In genomic region chr11:59669611-59670009, GRCh38 we compare ENCODE assay signal across 8 cellular contexts. TPM values are rescaled to one million over a fixed set of nuclear protein-coding genes. Genes with fewer than 3 reads are reported as not detected.
DNase-seq lines count a peak whose midpoint lies in the region; ATAC-seq, FAIRE-seq and TF ChIP-seq lines count a peak whose summit lies in the region.

No MANE protein-coding gene starts in this region.

- H3K79me2 ChIP-seq in OCI-LY7 (ENCODE audit: insufficient read depth, low read depth, low read length), result peaks cover 24% of the 10 kb centered on the region
- H3K79me2 ChIP-seq in H1 (ENCODE audit: control insufficient read depth in 1 of 2, insufficient read depth in 2 of 2, low read length in 2 of 2), result peaks cover 0 to 14% of the 10 kb centered on the region in 2 experiments; a peak in 2 of 4 replicates

- peak overlapping the region; percentile 96 for H2AFZ ChIP-seq in OCI-LY7 (ENCODE audit: low read length)
- peak overlapping the region; percentile 65; the same call in 1 of the 2 replicates for H2AFZ ChIP-seq in H1 (ENCODE audit: low read length)

- peak overlapping the region; percentile 66 to 89 (median 86) for H3K9ac ChIP-seq in H1 (replicated peaks in 1 of 4; ENCODE audit: extremely low read depth in 1 of 4, low read depth in 3 of 4, low read length in 3 of 4)

- BruUV-seq in OCI-LY7 (replicated peaks; lab: Mats Ljungman, UMichigan), result TSS peak; percentile 97

- 0 out of 3 replicates have a peak, but pooled peaks of 1 of the 2 experiments have one; percentile 1 for TF ChIP-seq EP300 in H1 (IDR thresholded peaks at IDR 0.05; ENCODE audit: borderline replicate concordance in 1 of 2, low read depth in 2 of 2, low read length in 2 of 2)

- H4K5ac ChIP-seq in H1 (ENCODE audit: insufficient read length, low read depth, low read length), result peak overlapping the region; percentile 70

- H3K9me2 ChIP-seq in OCI-LY7 (ENCODE audit: insufficient read depth, low read length), result no peaks in the 10 kb centered on the region

- H3K18ac ChIP-seq in H1 (ENCODE audit: extremely low read depth, low read length), result no peak overlapping the region

- H3K4ac ChIP-seq in H1 (replicated peaks; ENCODE audit: insufficient read length, low read depth, low read length), result no peak overlapping the region

- no peak for FAIRE-seq in H1 (lab: Jason Lieb, UNC)

- peaks cover 3% of the 10 kb centered on the region for H3K23me2 ChIP-seq in H1 (ENCODE audit: low read depth, low read length)

- no peaks in the 10 kb centered on the region for H3K27me3 ChIP-seq in H1 (replicated peaks in 1 of 4; ENCODE audit: control insufficient read depth in 3 of 4, extremely low read depth in 1 of 4, insufficient read depth in 3 of 4, low read length in 3 of 4)

- H3K4me3 ChIP-seq in OCI-LY7 (ENCODE audit: low read depth, low read length, poor library complexity, severe bottlenecking) (peak overlapping the region; percentile 99), H1 (ENCODE audit: extremely low read depth in 1 of 4, insufficient read depth in 2 of 4, low read depth in 3 of 4, low read length in 4 of 4) (peak overlapping the region; percentile 72 to 83 (median 79))

- CTCF ChIA-PET in activated naive CD4-positive, alpha-beta T cell treated with anti-CD3 and anti-CD28 coated beads, Interleukin-2, amount 10 ng/mL, durations not matched to agents 7 days and 5 days (lab: Charles Lee), result interaction anchor here (0.7 to 1.4 kb wide), 5 partner anchors 10 to 132 kb away, joined by 3 to 4 read pairs (median 4); partner anchors contain the start of gene STX3
- CTCF ChIA-PET in OCI-LY7 (lab: Charles Lee; ENCODE audit: unreplicated experiment) (no interaction called here), H1 (lab: Charles Lee; ENCODE audit: partially characterized antibody) (interaction anchor here (1.9 to 2.6 kb wide), 2 partner anchors 11 to 41 kb away, joined by 4 to 8 read pairs; no protein-coding TSS in a partner anchor)

- no peaks in the 10 kb centered on the region for H3K9me3 Mint-ChIP-seq in activated naive CD4-positive, alpha-beta T cell treated with anti-CD3 and anti-CD28 coated beads, Interleukin-2, amount 10 ng/mL, durations not matched to agents 7 days and 5 days
- H3K9me3 Mint-ChIP-seq in type B pancreatic cell, result no peaks in the 10 kb centered on the region

- WGBS in H1 (ENCODE audit: extremely low coverage in 1 of 2, insufficient coverage in 1 of 2, insufficient read length in 1 of 2, insufficient replicate concordance in 2 of 2, low coverage in 1 of 2, low lambda C conversion rate in 2 of 2, missing lambda C conversion rate in 1 of 2), 2 experiments, result 7% methylated on average over 22 of the region's 22 CpGs; no CpG with 5 or more reads in 1 of the 2 experiments

- peaks cover 23% of the 10 kb centered on the region for H3K36me3 Mint-ChIP-seq in activated naive CD4-positive, alpha-beta T cell treated with anti-CD3 and anti-CD28 coated beads, Interleukin-2, amount 10 ng/mL, durations not matched to agents 7 days and 5 days
- peaks cover 14% of the 10 kb centered on the region for H3K36me3 Mint-ChIP-seq in type B pancreatic cell

- TF ChIP-seq POLR2A in H1 (IDR thresholded peaks at IDR 0.05; ENCODE audit: control extremely low read depth in 1 of 2, low read depth in 2 of 2, low read length in 2 of 2), result peak; percentile 33 to 54; a peak in 2 of 3 replicates

- H3K4me2 ChIP-seq in OCI-LY7 (ENCODE audit: low read length), result peak overlapping the region; percentile 75
- peak overlapping the region; percentile 68 to 70 for H3K4me2 ChIP-seq in H1 (ENCODE audit: insufficient read depth in 1 of 2, low read depth in 2 of 2, low read length in 2 of 2)

- H3K79me1 ChIP-seq in H1 (ENCODE audit: low read depth, low read length), result no peaks in the 10 kb centered on the region

- POLR2A ChIA-PET in OCI-LY7 (lab: Charles Lee), result interaction anchor here (0.6 to 2.8 kb wide), 21 partner anchors 7 to 1282 kb away, joined by 3 to 14 read pairs (median 3); partner anchors contain the start of genes MS4A1, OSBP and SLC15A3
- POLR2A ChIA-PET in H1 (lab: Charles Lee; ENCODE audit: partially characterized antibody), result interaction anchor here (0.6 to 3.7 kb wide), 16 partner anchors 10 to 140 kb away, joined by 3 to 16 read pairs (median 4); partner anchors contain the start of genes MRPL16, OSBP and STX3

- no peak for TF ChIP-seq RAD21 in H1 (IDR thresholded peaks at IDR 0.05 in 1 of 2, conservative IDR thresholded peaks at IDR 0.05 in 1 of 2; ENCODE audit: low read depth in 2 of 2, low read length in 2 of 2)

- TF ChIP-seq CTCF in OCI-LY7 (conservative IDR thresholded peaks at IDR 0.05; ENCODE audit: low read length), result no peak
- TF ChIP-seq CTCF in H1 (IDR thresholded peaks at IDR 0.05; ENCODE audit: control extremely low read depth in 1 of 3, insufficient read depth in 1 of 3, low read depth in 1 of 3, low read length in 3 of 3), result no peak
- peak; percentile 40 for TF ChIP-seq CTCF in type B pancreatic cell (conservative IDR thresholded peaks at IDR 0.05)

- intact Hi-C loops in OCI-LY7 (cut with micrococcal nuclease; ENCODE audit: unreplicated experiment), result loop anchor here (2.0 to 5.0 kb wide), 5 partner anchors 53 to 397 kb away; partner anchors contain the start of gene MRPL16

- H3K4me1 ChIP-seq in OCI-LY7 (ENCODE audit: insufficient read depth, low read length, poor library complexity, severe bottlenecking) (peaks cover 19% of the 10 kb centered on the region), H1 (replicated peaks in 1 of 4; ENCODE audit: control insufficient read depth in 3 of 4, insufficient read depth in 4 of 4, low read length in 3 of 4) (peaks cover 0 to 8% (median 3%) of the 10 kb centered on the region in 4 experiments; a peak in 2 of 7 replicates)

- peak overlapping the region; percentile 88 for H2BK5ac ChIP-seq in H1 (ENCODE audit: low read depth, low read length)

- H3K27ac ChIP-seq in OCI-LY7 (ENCODE audit: low read depth, low read length, poor library complexity, severe bottlenecking), result peak overlapping the region; percentile 45
- H3K27ac ChIP-seq in H1 (ENCODE audit: low read depth, low read length), result peak overlapping the region; percentile 88; the same call in 1 of the 2 replicates

- no peak overlapping the region for H2BK20ac ChIP-seq in H1 (ENCODE audit: low read length)

- H4K20me1 ChIP-seq in OCI-LY7 (ENCODE audit: insufficient read depth, low read length), result peaks cover 9% of the 10 kb centered on the region; the same call in 1 of the 2 replicates
- H4K20me1 ChIP-seq in H1 (replicated peaks in 1 of 2; ENCODE audit: control insufficient read depth in 1 of 2, insufficient read depth in 2 of 2, low read length in 2 of 2), result peaks cover 1 to 3% of the 10 kb centered on the region in 2 experiments

- H2BK12ac ChIP-seq in H1 (ENCODE audit: low read depth, low read length), result peak overlapping the region; percentile 29; the same call in 1 of the 2 replicates

- ATAC-seq in GM21529 (IDR thresholded peaks at IDR 0.05; ENCODE audit: unreplicated experiment), result no peak

- H3K4me3 Mint-ChIP-seq in activated naive CD4-positive, alpha-beta T cell treated with anti-CD3 and anti-CD28 coated beads, Interleukin-2, amount 10 ng/mL, durations not matched to agents 7 days and 5 days, result peak overlapping the region; percentile 94
- H3K4me3 Mint-ChIP-seq in type B pancreatic cell, result peak overlapping the region; percentile 98

- peak overlapping the region; percentile 13 for H3K56ac ChIP-seq in H1 (replicated peaks; ENCODE audit: insufficient read length, low read depth, low read length)

- H3K36me3 ChIP-seq in OCI-LY7 (ENCODE audit: insufficient read depth, low read length) (peaks cover 26% of the 10 kb centered on the region), H1 (ENCODE audit: control insufficient read depth in 2 of 4, insufficient read depth in 4 of 4, low read length in 3 of 4) (peaks cover 3 to 21% (median 11%) of the 10 kb centered on the region in 4 experiments; a peak in 6 of 8 replicates)

- H3K4me1 Mint-ChIP-seq in activated naive CD4-positive, alpha-beta T cell treated with anti-CD3 and anti-CD28 coated beads, Interleukin-2, amount 10 ng/mL, durations not matched to agents 7 days and 5 days, result peaks cover 41% of the 10 kb centered on the region
- H3K4me1 Mint-ChIP-seq in type B pancreatic cell (ENCODE audit: unreplicated experiment), result peaks cover 26% of the 10 kb centered on the region

- H3K27me3 Mint-ChIP-seq in activated naive CD4-positive, alpha-beta T cell treated with anti-CD3 and anti-CD28 coated beads, Interleukin-2, amount 10 ng/mL, durations not matched to agents 7 days and 5 days, result no peaks in the 10 kb centered on the region
- no peaks in the 10 kb centered on the region for H3K27me3 Mint-ChIP-seq in type B pancreatic cell

- H2BK15ac ChIP-seq in H1 (ENCODE audit: low read length), result 0 out of 2 replicates have a peak overlapping the region, but pooled peaks have one; percentile 35

- H2BK120ac ChIP-seq in H1 (replicated peaks; ENCODE audit: low read depth, low read length), result no peak overlapping the region

- no peaks in the 10 kb centered on the region for H3K9me3 ChIP-seq in OCI-LY7 (ENCODE audit: low read length)
- no peaks in the 10 kb centered on the region for H3K9me3 ChIP-seq in H1 (ENCODE audit: insufficient read depth in 2 of 2, low read depth in 1 of 2, low read length in 1 of 2)

- H3K14ac ChIP-seq in H1 (ENCODE audit: insufficient read length), result no peak overlapping the region

- peak overlapping the region; percentile 87; the same call in 1 of the 2 replicates for H4K8ac ChIP-seq in H1 (ENCODE audit: extremely low read depth, insufficient read depth, low read length)

- H2AK5ac ChIP-seq in H1 (ENCODE audit: low read depth, low read length), result no peak overlapping the region

- H3K23ac ChIP-seq in H1 (ENCODE audit: insufficient read length), result no peak overlapping the region

- peak overlapping the region; percentile 100 for H3K27ac Mint-ChIP-seq in activated naive CD4-positive, alpha-beta T cell treated with anti-CD3 and anti-CD28 coated beads, Interleukin-2, amount 10 ng/mL, durations not matched to agents 7 days and 5 days
- H3K27ac Mint-ChIP-seq in type B pancreatic cell, result peak overlapping the region; percentile 100

- DNase-seq in activated naive CD4-positive, alpha-beta T cell treated with anti-CD3 and anti-CD28 coated beads, Interleukin-2, amount 10 ng/mL, durations not matched to agents 7 days and 5 days, result no peak
- DNase-seq in activated naive CD4-positive, alpha-beta T cell treated with anti-CD3 and anti-CD28 coated beads, Interleukin-2, amount 50 U/mL, for 16 hours, result no peak
- no peak for DNase-seq in OCI-LY7 (ENCODE audit: low spot score)
- DNase-seq in H1 (ENCODE audit: low read depth in 1 of 2, low spot score in 2 of 2), result peak in 1 of 2 experiments; percentile 63
- peak; percentile 70 for DNase-seq in midbrain (lab: John Stamatoyannopoulos, UW)
- no peak for DNase-seq in type B pancreatic cell (ENCODE audit: extremely low spot score, unreplicated experiment)
- no peak for DNase-seq in ecto neural progenitor cell (ENCODE audit: low spot score)

- H4K91ac ChIP-seq in H1 (replicated peaks; ENCODE audit: insufficient read length, low read length), result peak overlapping the region; percentile 38

RNA-seq across cellular contexts. Expression of gene PATL1, which starts 0.8 kb away (rescaled TPM):
- total RNA-seq in OCI-LY7 (2014; rRNA removed; shearing (Covaris generic)), result 14.7 and 15.2 TPM in 2 replicates
- total RNA-seq in OCI-LY7 (2022), result 46.3 TPM in 2 replicates
- 33.4 and 33.9 TPM in 2 replicates for total RNA-seq in H1 (2021; fragmentation: NEBNext Ultra II Directional; extraction: Animal tissue kit (Norgen Biotek cat#: 25700))
- 23.1 and 30.4 TPM in 2 replicates for polyA plus RNA-seq in H1 (2011; rRNA removed)
- polyA plus RNA-seq in H1 (2011; cell fraction: cytosol; rRNA removed), result 21.1 TPM
- 16.3 TPM for polyA plus RNA-seq in H1 (2011; cell fraction: nucleus; rRNA removed)
- polyA plus RNA-seq in H1 (2012, experiment 1 of 2), result 18.6 to 26.8 TPM (median 22.5 TPM) in 4 replicates
- 7.8 TPM for polyA plus RNA-seq in H1 (2012, experiment 2 of 2)
- 21.3 TPM for polyA plus RNA-seq in H1 (2013, experiment 1 of 2)
- 22.3 TPM for polyA plus RNA-seq in H1 (2013, experiment 2 of 2)
- 19.8 and 20.7 TPM in 2 replicates for polyA minus RNA-seq in H1 (2011; rRNA and poly(A)+ RNA removed)
- 12.7 TPM for polyA minus RNA-seq in H1 (2011; cell fraction: cytosol; rRNA and poly(A)+ RNA removed)
- 14.3 TPM for polyA minus RNA-seq in H1 (2011; cell fraction: nucleus; rRNA and poly(A)+ RNA removed)
- 35.0 and 37.4 TPM in 2 replicates for total RNA-seq in type B pancreatic cell (ENCODE audit: low replicate concordance)

RNA-seq across cellular contexts. Expression of gene OR10V1, which starts 44.0 kb away (rescaled TPM):
- not detected in 2 replicates for total RNA-seq in OCI-LY7 (2014; rRNA removed; shearing (Covaris generic))
- total RNA-seq in OCI-LY7 (2022), result not detected in 2 replicates
- not detected in 2 replicates for total RNA-seq in H1 (2021; fragmentation: NEBNext Ultra II Directional; extraction: Animal tissue kit (Norgen Biotek cat#: 25700))
- polyA plus RNA-seq in H1 (2011; rRNA removed), result not detected in 2 replicates
- not detected for polyA plus RNA-seq in H1 (2011; cell fraction: cytosol; rRNA removed)
- not detected for polyA plus RNA-seq in H1 (2011; cell fraction: nucleus; rRNA removed)
- polyA plus RNA-seq in H1 (2012, experiment 1 of 2), result not detected in 4 replicates
- polyA plus RNA-seq in H1 (2012, experiment 2 of 2), result not detected
- not detected for polyA plus RNA-seq in H1 (2013, experiment 1 of 2)
- polyA plus RNA-seq in H1 (2013, experiment 2 of 2), result not detected
- polyA minus RNA-seq in H1 (2011; rRNA and poly(A)+ RNA removed), result not detected in 2 replicates
- polyA minus RNA-seq in H1 (2011; cell fraction: cytosol; rRNA and poly(A)+ RNA removed), result not detected
- polyA minus RNA-seq in H1 (2011; cell fraction: nucleus; rRNA and poly(A)+ RNA removed), result not detected
- total RNA-seq in type B pancreatic cell (ENCODE audit: low replicate concordance), result not detected in 2 replicates

RNA-seq across cellular contexts. Expression of gene OSBP, which starts 54.0 kb away (rescaled TPM):
- 16.9 and 19.2 TPM in 2 replicates for total RNA-seq in OCI-LY7 (2014; rRNA removed; shearing (Covaris generic))
- 44.6 and 44.7 TPM in 2 replicates for total RNA-seq in OCI-LY7 (2022)
- total RNA-seq in H1 (2021; fragmentation: NEBNext Ultra II Directional; extraction: Animal tissue kit (Norgen Biotek cat#: 25700)), result 41.2 and 43.1 TPM in 2 replicates
- polyA plus RNA-seq in H1 (2011; rRNA removed), result 10.8 and 13.2 TPM in 2 replicates
- polyA plus RNA-seq in H1 (2011; cell fraction: cytosol; rRNA removed), result 15.2 TPM
- 17.0 TPM for polyA plus RNA-seq in H1 (2011; cell fraction: nucleus; rRNA removed)
- 22.2 to 30.6 TPM (median 26.0 TPM) in 4 replicates for polyA plus RNA-seq in H1 (2012, experiment 1 of 2)
- 3.5 TPM for polyA plus RNA-seq in H1 (2012, experiment 2 of 2)
- 21.7 TPM for polyA plus RNA-seq in H1 (2013, experiment 1 of 2)
- 21.0 TPM for polyA plus RNA-seq in H1 (2013, experiment 2 of 2)
- 30.5 and 33.6 TPM in 2 replicates for polyA minus RNA-seq in H1 (2011; rRNA and poly(A)+ RNA removed)
- 16.4 TPM for polyA minus RNA-seq in H1 (2011; cell fraction: cytosol; rRNA and poly(A)+ RNA removed)
- polyA minus RNA-seq in H1 (2011; cell fraction: nucleus; rRNA and poly(A)+ RNA removed), result 21.8 TPM
- total RNA-seq in type B pancreatic cell (ENCODE audit: low replicate concordance), result 42.4 and 44.5 TPM in 2 replicates
